Comparison of ENCODE assay signal across 14 cellular contexts in genomic region chr1:38270241-38270871, GRCh38.
A peak's percentile ranks its signal among the peaks of the same experiment; 100 is the strongest.
DNase-seq lines count a peak whose midpoint lies in the region; ATAC-seq and TF ChIP-seq lines count a peak whose summit lies in the region.
"Had no signal": no experiment of that assay in that cellular context is flagged by ENCODE, and none has a peak within 500 bp of the region (broad histone marks: within the 10 kb centered on the region; RNA-seq: fewer than 3 reads in every experiment).

No MANE protein-coding gene starts in this region.

- no peaks in the 10 kb centered on the region for H3K36me3 Mint-ChIP-seq in nephron (ENCODE audit: low read depth)
- no peaks in the 10 kb centered on the region for H3K36me3 Mint-ChIP-seq in activated naive CD4-positive, alpha-beta T cell treated with anti-CD3 and anti-CD28 coated beads, Interleukin-2, amount 10 ng/mL, durations not matched to agents 7 days and 5 days
- H3K36me3 Mint-ChIP-seq: CD8-positive, alpha-beta T cell had no signal

- TF ChIP-seq EP300 in stomach (IDR thresholded peaks at IDR 0.05) = no peak

- no peaks in the 10 kb centered on the region for H3K36me3 ChIP-seq in stomach
- H3K36me3 ChIP-seq: Peyer's patch had no signal

- CTCF ChIA-PET in activated naive CD4-positive, alpha-beta T cell treated with anti-CD3 and anti-CD28 coated beads, Interleukin-2, amount 10 ng/mL, durations not matched to agents 7 days and 5 days (lab: Charles Lee) = no interaction called here

- intact Hi-C loops in stomach (cut with DNase I; ENCODE audit: low total_unique reads) = no loop called here

- peaks cover 22% of the 10 kb centered on the region for H3K4me1 Mint-ChIP-seq in nephron
- H3K4me1 Mint-ChIP-seq in activated naive CD4-positive, alpha-beta T cell treated with anti-CD3 and anti-CD28 coated beads, Interleukin-2, amount 10 ng/mL, durations not matched to agents 7 days and 5 days = no peaks in the 10 kb centered on the region

- H3K4me1 ChIP-seq in stomach = no peaks in the 10 kb centered on the region
- H3K4me1 ChIP-seq: Peyer's patch had no signal

- H3K27ac Mint-ChIP-seq in nephron = peak overlapping the region in 2 of 3 experiments; percentile 66 to 72
- H3K27ac Mint-ChIP-seq in activated naive CD4-positive, alpha-beta T cell treated with anti-CD3 and anti-CD28 coated beads, Interleukin-2, amount 10 ng/mL, durations not matched to agents 7 days and 5 days = no peak overlapping the region
- H3K27ac Mint-ChIP-seq: CD8-positive, alpha-beta T cell had no signal

- 40 to 55% (median 45%) methylated on average over 9 of the region's 9 CpGs for WGBS in stomach, 5 donors

- H3K4me3 Mint-ChIP-seq in nephron = no peak overlapping the region
- H3K4me3 Mint-ChIP-seq in activated naive CD4-positive, alpha-beta T cell treated with anti-CD3 and anti-CD28 coated beads, Interleukin-2, amount 10 ng/mL, durations not matched to agents 7 days and 5 days = no peak overlapping the region
- H3K4me3 Mint-ChIP-seq: CD8-positive, alpha-beta T cell had no signal

- H3K4me3 ChIP-seq in stomach = no peak overlapping the region
- H3K4me3 ChIP-seq: Peyer's patch had no signal

- H3K9me3 ChIP-seq in stomach = no peaks in the 10 kb centered on the region
- H3K9me3 ChIP-seq: Peyer's patch had no signal

- peaks cover 76% of the 10 kb centered on the region for H3K27me3 Mint-ChIP-seq in nephron (ENCODE audit: low read depth)
- H3K27me3 Mint-ChIP-seq in activated naive CD4-positive, alpha-beta T cell treated with anti-CD3 and anti-CD28 coated beads, Interleukin-2, amount 10 ng/mL, durations not matched to agents 7 days and 5 days = peaks cover 59% of the 10 kb centered on the region

- DNase-seq in NCI-H69 (lab: John Stamatoyannopoulos, UW) = peak; percentile 21
- peak; percentile 90 for DNase-seq in iPS DF 19.7 (ENCODE audit: low read depth, low spot score)
- no peak for DNase-seq in amygdala (lab: John Stamatoyannopoulos, UW)
- DNase-seq in stomach = no peak
- no peak for DNase-seq in activated naive CD4-positive, alpha-beta T cell treated with anti-CD3 and anti-CD28 coated beads, Interleukin-2, amount 10 ng/mL, durations not matched to agents 7 days and 5 days
- DNase-seq: CD8-positive, alpha-beta T cell; GOT3; Kasumi-1; NCI-H1930; NCI-H2171 treated with DMSO at 0.1 percent for 48 hours; SHP77 treated with DMSO at 0.1 percent for 48 hours had no signal

- H3K9me3 Mint-ChIP-seq in nephron = peaks cover under 1% of the 10 kb centered on the region
- no peaks in the 10 kb centered on the region for H3K9me3 Mint-ChIP-seq in activated naive CD4-positive, alpha-beta T cell treated with anti-CD3 and anti-CD28 coated beads, Interleukin-2, amount 10 ng/mL, durations not matched to agents 7 days and 5 days
- H3K9me3 Mint-ChIP-seq: CD8-positive, alpha-beta T cell had no signal

- no peak overlapping the region for H3K27ac ChIP-seq in stomach
- H3K27ac ChIP-seq: Peyer's patch had no signal

- TF ChIP-seq POLR2A in stomach (IDR thresholded peaks at IDR 0.05) = no peak

- TF ChIP-seq CTCF in nephron (IDR thresholded peaks at IDR 0.05; ENCODE audit: unreplicated experiment in 3 of 3) = no peak
- no peak for TF ChIP-seq CTCF in stomach (IDR thresholded peaks at IDR 0.05)

- no peak for ATAC-seq in GM18520 (IDR thresholded peaks at IDR 0.05; ENCODE audit: unreplicated experiment)
- ATAC-seq: CD8-positive, alpha-beta T cell had no signal

- peaks cover 0 to 57% (median 13%) of the 10 kb centered on the region in 3 donors for H3K27me3 ChIP-seq in stomach
- H3K27me3 ChIP-seq: Peyer's patch had no signal

Comparison
In these comparisons a context has a peak if more than half of its experiments do, and no peak if none do; other contexts are left out.
1. DNase-seq: peak in NCI-H69 (single experiment) and iPS DF 19.7 (single experiment); none in amygdala (0 of 56), stomach (single experiment) and activated naive CD4-positive, alpha-beta T cell treated with anti-CD3 and anti-CD28 coated beads, Interleukin-2, amount 10 ng/mL, durations not matched to agents 7 days and 5 days (single experiment).